31 cellular contexts compared by ENCODE assay signal in genomic region chr1:107943694-107944093, GRCh38. TPM values are rescaled to one million over a fixed set of nuclear protein-coding genes. Genes with fewer than 3 reads are reported as not detected.
DNase-seq lines count a peak whose midpoint lies in the region; ATAC-seq, FAIRE-seq and TF ChIP-seq lines count a peak whose summit lies in the region.
"Had no signal": no experiment of that assay in that cellular context is flagged by ENCODE, and none has a peak within 500 bp of the region (broad histone marks: within the 10 kb centered on the region; RNA-seq: fewer than 3 reads in every experiment).

No MANE protein-coding gene starts in this region.

- no peak overlapping the region for H3K27ac ChIP-seq in naive thymus-derived CD4-positive, alpha-beta T cell (ENCODE audit: low read depth, low read length)
- H3K27ac ChIP-seq in PC-9, result no peak overlapping the region
- H3K27ac ChIP-seq in kidney (ENCODE audit: low read depth in 2 of 2, low read length in 2 of 2), result no peak overlapping the region
- H3K27ac ChIP-seq: colonic mucosa, thyroid gland had no signal

- H3K9ac ChIP-seq in kidney (ENCODE audit: low read length in 2 of 2), result no peak overlapping the region

- H3K79me2 ChIP-seq in PC-9 (ENCODE audit: low read depth), result no peaks in the 10 kb centered on the region

- H2AFZ ChIP-seq in PC-9, result no peak overlapping the region

- H3K4me1 Mint-ChIP-seq in activated CD8-positive, alpha-beta T cell treated with anti-CD3 and anti-CD28 coated beads for 36 hours (ENCODE audit: low read depth), result peaks cover 48% of the 10 kb centered on the region
- peaks cover 3 to 55% (median 25%) of the 10 kb centered on the region in 7 donors for H3K4me1 Mint-ChIP-seq in naive thymus-derived CD4-positive, alpha-beta T cell

- H4K20me1 ChIP-seq in PC-9 (ENCODE audit: insufficient read depth), result no peaks in the 10 kb centered on the region

- no peaks in the 10 kb centered on the region for H3K27me3 ChIP-seq in naive thymus-derived CD4-positive, alpha-beta T cell (ENCODE audit: control insufficient read depth in 2 of 2, insufficient read depth in 2 of 2, low read length in 2 of 2)
- H3K27me3 ChIP-seq in PC-9 (ENCODE audit: insufficient read depth, low read depth), result no peaks in the 10 kb centered on the region
- H3K27me3 ChIP-seq: colonic mucosa, thyroid gland had no signal

- intact Hi-C loops in activated CD8-positive, alpha-beta T cell treated with anti-CD3 and anti-CD28 coated beads for 36 hours (cut with micrococcal nuclease), result no loop called here
- intact Hi-C loops in naive thymus-derived CD4-positive, alpha-beta T cell (cut with micrococcal nuclease), result no loop called here
- intact Hi-C loops in PC-9 (cut with micrococcal nuclease; ENCODE audit: unreplicated experiment) (no loop called here), kidney (cut with DNase I) (no loop called here)

- H3F3A ChIP-seq in PC-9 (ENCODE audit: insufficient read depth, low read depth), result no peaks in the 10 kb centered on the region

- TF ChIP-seq CTCF in activated CD8-positive, alpha-beta T cell treated with anti-CD3 and anti-CD28 coated beads for 36 hours (IDR thresholded peaks at IDR 0.05), result no peak
- TF ChIP-seq CTCF in PC-9 (conservative IDR thresholded peaks at IDR 0.05) (no peak), kidney (IDR thresholded peaks at IDR 0.05; ENCODE audit: borderline replicate concordance, extremely low read depth, insufficient read depth) (no peak)

- FAIRE-seq in kidney (lab: Jason Lieb, UNC) (no peak), GM19239 (lab: Jason Lieb, UNC) (no peak)
- FAIRE-seq: A204.1, bronchial epithelial cell had no signal

- no TSS peak for BruUV-seq in PC-9 (replicated peaks; lab: Mats Ljungman, UMichigan)

- H3K27ac Mint-ChIP-seq in activated naive CD4-positive, alpha-beta T cell treated with anti-CD3 and anti-CD28 coated beads, Interleukin-2, amount 50 U/mL, for 72 hours, result peak overlapping the region; percentile 24 to 47
- H3K27ac Mint-ChIP-seq in activated CD8-positive, alpha-beta T cell treated with anti-CD3 and anti-CD28 coated beads for 36 hours, result peak overlapping the region; percentile 49
- peak overlapping the region in 3 of 9 donors; percentile 23 to 62 (median 57) for H3K27ac Mint-ChIP-seq in naive thymus-derived CD4-positive, alpha-beta T cell
- H3K27ac Mint-ChIP-seq: activated naive CD4-positive, alpha-beta T cell treated with anti-CD3 and anti-CD28 coated beads for 36 hours; progenitor cell of endocrine pancreas had no signal

- peaks cover 0 to 11% of the 10 kb centered on the region in 2 donors for H3K4me1 ChIP-seq in naive thymus-derived CD4-positive, alpha-beta T cell (ENCODE audit: control insufficient read depth in 2 of 2, insufficient read depth in 2 of 2, low read length in 2 of 2)
- H3K4me1 ChIP-seq in PC-9 (replicated peaks; ENCODE audit: insufficient read depth) (0 out of 2 replicates have a peak, but pooled peaks cover 5% of the 10 kb centered on the region), kidney (ENCODE audit: control insufficient read depth in 1 of 2, insufficient read depth in 1 of 2, low read depth in 1 of 2, low read length in 2 of 2) (no peaks in the 10 kb centered on the region)
- H3K4me1 ChIP-seq: colonic mucosa, thyroid gland had no signal

- no peaks in the 10 kb centered on the region for H3K9me2 ChIP-seq in PC-9 (ENCODE audit: insufficient read depth)

- peaks cover 0 to 5% of the 10 kb centered on the region in 2 donors for H3K36me3 Mint-ChIP-seq in activated naive CD4-positive, alpha-beta T cell treated with anti-CD3 and anti-CD28 coated beads, Interleukin-2, amount 50 U/mL, for 72 hours
- peaks cover 7% of the 10 kb centered on the region for H3K36me3 Mint-ChIP-seq in activated CD8-positive, alpha-beta T cell treated with anti-CD3 and anti-CD28 coated beads for 36 hours (ENCODE audit: low read depth)
- no peaks in the 10 kb centered on the region for H3K36me3 Mint-ChIP-seq in naive thymus-derived CD4-positive, alpha-beta T cell

- ATAC-seq in activated naive CD4-positive, alpha-beta T cell treated with anti-CD3 and anti-CD28 coated beads, Interleukin-2, amount 50 U/mL, for 72 hours, result peak; percentile 16 to 34
- peak; percentile 39 for ATAC-seq in activated CD8-positive, alpha-beta T cell treated with anti-CD3 and anti-CD28 coated beads for 36 hours
- peak; percentile 46 for ATAC-seq in naive thymus-derived CD4-positive, alpha-beta T cell
- ATAC-seq: activated CD4-positive, CD25-positive, alpha-beta regulatory T cell treated with anti-CD3 and anti-CD28 coated beads, Interleukin-2, amount 50 U/mL, for 24 hours; Panc1 had no signal

- no peak for DNase-seq in activated naive CD4-positive, alpha-beta T cell treated with anti-CD3 and anti-CD28 coated beads, Interleukin-2, amount 50 U/mL, for 72 hours (ENCODE audit: low spot score in 2 of 2)
- DNase-seq in activated naive CD4-positive, alpha-beta T cell (lab: John Stamatoyannopoulos, UW), result no peak
- DNase-seq in activated CD8-positive, alpha-beta T cell treated with anti-CD3 and anti-CD28 coated beads for 36 hours, result no peak
- no peak for DNase-seq in naive thymus-derived CD4-positive, alpha-beta T cell
- DNase-seq in PC-9 (no peak), kidney (no peak), GM19239 (ENCODE audit: insufficient read length, low spot score) (no peak)
- no peak for DNase-seq in stimulated activated CD8-positive, alpha-beta memory T cell treated with anti-CD3 and anti-CD28 coated beads, Interleukin-4, amount 100 ng/mL, for 48 hours
- DNase-seq: activated naive CD4-positive, alpha-beta T cell treated with anti-CD3 and anti-CD28 coated beads for 36 hours; activated T-cell treated with anti-CD3 and anti-CD28 coated beads, Interleukin-2, amount 50 U/mL, for 1 hour; AML-193; anterior cingulate cortex; colonic mucosa; effector CD8-positive, alpha-beta T cell; erythroblast; H7; head of caudate nucleus; IMR-90; NCI-H1092; NCI-H1694 treated with DMSO at 0.1 percent for 48 hours; NCI-H2171 treated with DMSO at 0.1 percent for 48 hours; NCI-H524; SHP77; stimulated activated CD4-positive, alpha-beta T cell treated with anti-CD3 and anti-CD28 coated beads, Interleukin-4, amount 100 ng/mL, for 4 hours; stimulated activated naive CD4-positive, alpha-beta T cell treated with Interleukin-2 at 50 U/mL for 16 hours; thyroid gland had no signal

- no peaks in the 10 kb centered on the region for H3K36me3 ChIP-seq in naive thymus-derived CD4-positive, alpha-beta T cell (ENCODE audit: control insufficient read depth in 2 of 3, insufficient read depth in 3 of 3, low read length in 3 of 3)
- H3K36me3 ChIP-seq in PC-9 (ENCODE audit: low read depth) (no peaks in the 10 kb centered on the region), kidney (ENCODE audit: control insufficient read depth in 1 of 2, insufficient read depth in 2 of 2, low read length in 2 of 2) (no peaks in the 10 kb centered on the region)
- H3K36me3 ChIP-seq: colonic mucosa, thyroid gland had no signal

- POLR2A ChIA-PET in activated CD8-positive, alpha-beta T cell treated with anti-CD3 and anti-CD28 coated beads for 36 hours (lab: Charles Lee), result interaction anchor here (0.6 to 1.2 kb wide), 2 partner anchors 12 to 20 kb away, joined by 3 read pairs; no protein-coding TSS in a partner anchor
- POLR2A ChIA-PET in naive thymus-derived CD4-positive, alpha-beta T cell (lab: Charles Lee), result no interaction called here
- POLR2A ChIA-PET in PC-9 (lab: Charles Lee; ENCODE audit: unreplicated experiment), result no interaction called here

- H3K9me3 Mint-ChIP-seq in activated naive CD4-positive, alpha-beta T cell treated with anti-CD3 and anti-CD28 coated beads, Interleukin-2, amount 50 U/mL, for 72 hours, result peaks cover 5 to 10% of the 10 kb centered on the region in 2 donors
- H3K9me3 Mint-ChIP-seq in activated CD8-positive, alpha-beta T cell treated with anti-CD3 and anti-CD28 coated beads for 36 hours, result peaks cover 2% of the 10 kb centered on the region
- H3K9me3 Mint-ChIP-seq in naive thymus-derived CD4-positive, alpha-beta T cell, result peaks cover 0 to 4% (median 0%) of the 10 kb centered on the region in 11 donors
- H3K9me3 Mint-ChIP-seq: activated naive CD4-positive, alpha-beta T cell treated with anti-CD3 and anti-CD28 coated beads for 36 hours had no signal

- no peak overlapping the region for H3K4me2 ChIP-seq in PC-9

- no peaks in the 10 kb centered on the region for H3K9me3 ChIP-seq in naive thymus-derived CD4-positive, alpha-beta T cell (ENCODE audit: control insufficient read depth in 2 of 3, low read length in 3 of 3)
- H3K9me3 ChIP-seq in PC-9 (ENCODE audit: insufficient read depth, low read depth) (peaks cover 3% of the 10 kb centered on the region; the same call in 1 of the 2 replicates), kidney (ENCODE audit: control insufficient read depth in 1 of 2, low read length in 2 of 2) (no peaks in the 10 kb centered on the region)
- H3K9me3 ChIP-seq: colonic mucosa, thyroid gland had no signal

- no peak overlapping the region for H3K4me3 Mint-ChIP-seq in activated CD8-positive, alpha-beta T cell treated with anti-CD3 and anti-CD28 coated beads for 36 hours
- H3K4me3 Mint-ChIP-seq in naive thymus-derived CD4-positive, alpha-beta T cell, result no peak overlapping the region
- H3K4me3 Mint-ChIP-seq: activated naive CD4-positive, alpha-beta T cell treated with anti-CD3 and anti-CD28 coated beads for 36 hours had no signal

- no peak overlapping the region for H3K4me3 ChIP-seq in naive thymus-derived CD4-positive, alpha-beta T cell (ENCODE audit: low read length)
- H3K4me3 ChIP-seq in PC-9 (no peak overlapping the region), kidney (ENCODE audit: low read length in 2 of 2) (no peak overlapping the region)
- H3K4me3 ChIP-seq: colonic mucosa, thyroid gland had no signal

- no peaks in the 10 kb centered on the region for H3K27me3 Mint-ChIP-seq in activated CD8-positive, alpha-beta T cell treated with anti-CD3 and anti-CD28 coated beads for 36 hours
- H3K27me3 Mint-ChIP-seq in naive thymus-derived CD4-positive, alpha-beta T cell, result no peaks in the 10 kb centered on the region

- CTCF ChIA-PET in activated CD8-positive, alpha-beta T cell treated with anti-CD3 and anti-CD28 coated beads for 36 hours (lab: Charles Lee), result no interaction called here
- CTCF ChIA-PET in naive thymus-derived CD4-positive, alpha-beta T cell (lab: Charles Lee), result no interaction called here
- CTCF ChIA-PET in PC-9 (lab: Charles Lee), result no interaction called here

RNA-seq across cellular contexts. Expression of gene VAV3, which starts 21.3 kb away (rescaled TPM):
- 1 to 10 TPM; 1.8 to 4.7 TPM for total RNA-seq in activated naive CD4-positive, alpha-beta T cell treated with anti-CD3 and anti-CD28 coated beads, Interleukin-2, amount 50 U/mL, for 72 hours
- 1 to 10 TPM; 5.3 to 6.2 TPM for total RNA-seq in activated CD8-positive, alpha-beta T cell treated with anti-CD3 and anti-CD28 coated beads for 36 hours
- 10 to 100 TPM in 1 of 5 experiments, 1 to 10 TPM in 4; 1.4 to 23.2 (median 2.8) TPM for total RNA-seq in naive thymus-derived CD4-positive, alpha-beta T cell
- 1 to 10 TPM; 1.3 to 2.1 TPM for polyA plus RNA-seq in naive thymus-derived CD4-positive, alpha-beta T cell
- total RNA-seq in PC-9 (2021), result 0.63 and 1.7 TPM in 2 replicates
- total RNA-seq in kidney, result 87.5 TPM
- 61.6 TPM for polyA plus RNA-seq in kidney (ENCODE audit: insufficient read depth, low read depth, low replicate concordance)
